Comparison of ENCODE assay signal across 1 cellular context in genomic region chr11:131745405-131745804, GRCh38.
TF ChIP-seq lines count a peak whose summit lies in the region.

No MANE protein-coding gene starts in this region.

TF ChIP-seq in SK-N-SH, 30 proteins besides CTCF, POLR2A, EP300 and RAD21 (continued from another document):
- TF ChIP-seq, protein P1, sequence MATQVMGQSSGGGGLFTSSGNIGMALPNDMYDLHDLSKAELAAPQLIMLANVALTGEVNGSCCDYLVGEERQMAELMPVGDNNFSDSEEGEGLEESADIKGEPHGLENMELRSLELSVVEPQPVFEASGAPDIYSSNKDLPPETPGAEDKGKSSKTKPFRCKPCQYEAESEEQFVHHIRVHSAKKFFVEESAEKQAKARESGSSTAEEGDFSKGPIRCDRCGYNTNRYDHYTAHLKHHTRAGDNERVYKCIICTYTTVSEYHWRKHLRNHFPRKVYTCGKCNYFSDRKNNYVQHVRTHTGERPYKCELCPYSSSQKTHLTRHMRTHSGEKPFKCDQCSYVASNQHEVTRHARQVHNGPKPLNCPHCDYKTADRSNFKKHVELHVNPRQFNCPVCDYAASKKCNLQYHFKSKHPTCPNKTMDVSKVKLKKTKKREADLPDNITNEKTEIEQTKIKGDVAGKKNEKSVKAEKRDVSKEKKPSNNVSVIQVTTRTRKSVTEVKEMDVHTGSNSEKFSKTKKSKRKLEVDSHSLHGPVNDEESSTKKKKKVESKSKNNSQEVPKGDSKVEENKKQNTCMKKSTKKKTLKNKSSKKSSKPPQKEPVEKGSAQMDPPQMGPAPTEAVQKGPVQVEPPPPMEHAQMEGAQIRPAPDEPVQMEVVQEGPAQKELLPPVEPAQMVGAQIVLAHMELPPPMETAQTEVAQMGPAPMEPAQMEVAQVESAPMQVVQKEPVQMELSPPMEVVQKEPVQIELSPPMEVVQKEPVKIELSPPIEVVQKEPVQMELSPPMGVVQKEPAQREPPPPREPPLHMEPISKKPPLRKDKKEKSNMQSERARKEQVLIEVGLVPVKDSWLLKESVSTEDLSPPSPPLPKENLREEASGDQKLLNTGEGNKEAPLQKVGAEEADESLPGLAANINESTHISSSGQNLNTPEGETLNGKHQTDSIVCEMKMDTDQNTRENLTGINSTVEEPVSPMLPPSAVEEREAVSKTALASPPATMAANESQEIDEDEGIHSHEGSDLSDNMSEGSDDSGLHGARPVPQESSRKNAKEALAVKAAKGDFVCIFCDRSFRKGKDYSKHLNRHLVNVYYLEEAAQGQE (IDR thresholded peaks at IDR 0.05; ENCODE audit: low read depth, low read length) = no peak
- TF ChIP-seq TAF1 (IDR thresholded peaks at IDR 0.05; ENCODE audit: borderline replicate concordance, low read depth, low read length) (no peak), NRF1 (IDR thresholded peaks at IDR 0.05; ENCODE audit: low read depth, low read length) (no peak), NFIC (IDR thresholded peaks at IDR 0.05; ENCODE audit: borderline replicate concordance) (peak; percentile 24; the same call in 1 of the 2 replicates), FOSL2 (IDR thresholded peaks at IDR 0.05; ENCODE audit: borderline replicate concordance, low read depth) (peak; percentile 58), TCF12 (IDR thresholded peaks at IDR 0.05) (peak; percentile 39; the same call in 1 of the 2 replicates), JUND (IDR thresholded peaks at IDR 0.05) (peak; percentile 35; the same call in 1 of the 2 replicates), MXI1 (IDR thresholded peaks at IDR 0.05; ENCODE audit: low read depth, low read length) (no peak), SMC3 (IDR thresholded peaks at IDR 0.05; ENCODE audit: low read depth, low read length) (no peak), IRF3 (IDR thresholded peaks at IDR 0.05; ENCODE audit: low read depth, low read length) (no peak), FOXM1 (IDR thresholded peaks at IDR 0.05; ENCODE audit: low read depth) (no peak), SIN3A (IDR thresholded peaks at IDR 0.05; ENCODE audit: borderline replicate concordance, low read depth, low read length) (no peak)
- TF ChIP-seq, protein P2, sequence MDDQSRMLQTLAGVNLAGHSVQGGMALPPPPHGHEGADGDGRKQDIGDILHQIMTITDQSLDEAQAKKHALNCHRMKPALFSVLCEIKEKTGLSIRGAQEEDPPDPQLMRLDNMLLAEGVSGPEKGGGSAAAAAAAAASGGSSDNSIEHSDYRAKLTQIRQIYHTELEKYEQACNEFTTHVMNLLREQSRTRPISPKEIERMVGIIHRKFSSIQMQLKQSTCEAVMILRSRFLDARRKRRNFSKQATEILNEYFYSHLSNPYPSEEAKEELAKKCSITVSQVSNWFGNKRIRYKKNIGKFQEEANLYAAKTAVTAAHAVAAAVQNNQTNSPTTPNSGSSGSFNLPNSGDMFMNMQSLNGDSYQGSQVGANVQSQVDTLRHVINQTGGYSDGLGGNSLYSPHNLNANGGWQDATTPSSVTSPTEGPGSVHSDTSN (IDR thresholded peaks at IDR 0.05) = peak; percentile 40
- TF ChIP-seq, protein P3, sequence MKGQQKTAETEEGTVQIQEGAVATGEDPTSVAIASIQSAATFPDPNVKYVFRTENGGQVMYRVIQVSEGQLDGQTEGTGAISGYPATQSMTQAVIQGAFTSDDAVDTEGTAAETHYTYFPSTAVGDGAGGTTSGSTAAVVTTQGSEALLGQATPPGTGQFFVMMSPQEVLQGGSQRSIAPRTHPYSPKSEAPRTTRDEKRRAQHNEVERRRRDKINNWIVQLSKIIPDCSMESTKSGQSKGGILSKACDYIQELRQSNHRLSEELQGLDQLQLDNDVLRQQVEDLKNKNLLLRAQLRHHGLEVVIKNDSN (IDR thresholded peaks at IDR 0.05; ENCODE audit: borderline replicate concordance, low read depth) = no peak
TF ChIP-seq in SK-N-SH: peak in this region for 5.
